ENCODE assay signal across 9 cellular contexts in genomic region chr2:69083126-69083733, GRCh38.
DNase-seq lines count a peak whose midpoint lies in the region; ATAC-seq and TF ChIP-seq lines count a peak whose summit lies in the region.
"Had no signal": no experiment of that assay in that cellular context is flagged by ENCODE, and none has a peak within 500 bp of the region (broad histone marks: within the 10 kb centered on the region; RNA-seq: fewer than 3 reads in every experiment).

No MANE protein-coding gene starts in this region.

- peaks cover 2% of the 10 kb centered on the region for H3K4me1 Mint-ChIP-seq in activated CD4-positive, alpha-beta T cell treated with anti-CD3 and anti-CD28 coated beads, Interleukin-2, amount 10 ng/mL, durations not matched to agents 24 days and 14 days
- H3K4me1 Mint-ChIP-seq in CD4-positive, alpha-beta memory T cell: no peaks in the 10 kb centered on the region

- intact Hi-C loops in gastrocnemius medialis (cut with DNase I; ENCODE audit: low total_unique reads): loop anchor here (5.0 kb wide), 1 partner anchor 94 kb away; no protein-coding TSS in a partner anchor
- intact Hi-C loops in activated CD4-positive, alpha-beta T cell treated with anti-CD3 and anti-CD28 coated beads, Interleukin-2, amount 10 ng/mL, durations not matched to agents 24 days and 14 days (cut with micrococcal nuclease): no loop called here
- intact Hi-C loops in CD4-positive, alpha-beta memory T cell (cut with micrococcal nuclease): no loop called here

- H3K36me3 ChIP-seq in gastrocnemius medialis: no peaks in the 10 kb centered on the region
- no peaks in the 10 kb centered on the region for H3K36me3 ChIP-seq in CD4-positive, alpha-beta memory T cell (ENCODE audit: insufficient read depth, low read length)

- peak overlapping the region in 3 of 4 donors; percentile 14 to 37 (median 24) for H3K27ac ChIP-seq in gastrocnemius medialis
- no peak overlapping the region for H3K27ac ChIP-seq in CD4-positive, alpha-beta memory T cell (ENCODE audit: low read depth, low read length)

- no peaks in the 10 kb centered on the region for H3K9me3 ChIP-seq in gastrocnemius medialis
- no peaks in the 10 kb centered on the region for H3K9me3 ChIP-seq in CD4-positive, alpha-beta memory T cell (ENCODE audit: control insufficient read depth in 1 of 2, low read length in 2 of 2)

- peak; percentile 34 for ATAC-seq in SK-N-SH treated with all-trans-retinoic acid at 6 μM for 48 hours
- peak; percentile 90 to 92 for ATAC-seq in gastrocnemius medialis
- ATAC-seq in GM19351 (IDR thresholded peaks at IDR 0.05; ENCODE audit: unreplicated experiment): no peak
- no peak for ATAC-seq in GM18519 (IDR thresholded peaks at IDR 0.05; ENCODE audit: low FRiP score, unreplicated experiment)

- H3K36me3 Mint-ChIP-seq in activated CD4-positive, alpha-beta T cell treated with anti-CD3 and anti-CD28 coated beads, Interleukin-2, amount 10 ng/mL, durations not matched to agents 24 days and 14 days (ENCODE audit: low read depth): no peaks in the 10 kb centered on the region
- no peaks in the 10 kb centered on the region for H3K36me3 Mint-ChIP-seq in CD4-positive, alpha-beta memory T cell

- no peak overlapping the region for H3K4me3 Mint-ChIP-seq in activated CD4-positive, alpha-beta T cell treated with anti-CD3 and anti-CD28 coated beads, Interleukin-2, amount 10 ng/mL, durations not matched to agents 24 days and 14 days
- H3K4me3 Mint-ChIP-seq in CD4-positive, alpha-beta memory T cell: no peak overlapping the region

- DNase-seq in EL: peak; percentile 52
- peak; percentile 48 for DNase-seq in fibroblast of the aortic adventitia (ENCODE audit: low read depth)
- peak; percentile 26 to 31 for DNase-seq in gastrocnemius medialis
- DNase-seq in activated CD4-positive, alpha-beta T cell treated with anti-CD3 and anti-CD28 coated beads, Interleukin-2, amount 10 ng/mL, durations not matched to agents 24 days and 14 days: no peak
- no peak for DNase-seq in CD4-positive, alpha-beta memory T cell
- DNase-seq: activated effector memory CD4-positive, alpha-beta T cell treated with anti-CD3 and anti-CD28 coated beads, Interleukin-2, amount 50 U/mL, for 16 hours had no signal

- H3K27me3 Mint-ChIP-seq in activated CD4-positive, alpha-beta T cell treated with anti-CD3 and anti-CD28 coated beads, Interleukin-2, amount 10 ng/mL, durations not matched to agents 24 days and 14 days: peaks cover 44% of the 10 kb centered on the region
- H3K27me3 Mint-ChIP-seq in CD4-positive, alpha-beta memory T cell: peaks cover 30 to 32% of the 10 kb centered on the region in 2 donors

- H3K27me3 ChIP-seq in gastrocnemius medialis: no peaks in the 10 kb centered on the region
- no peaks in the 10 kb centered on the region for H3K27me3 ChIP-seq in CD4-positive, alpha-beta memory T cell (ENCODE audit: insufficient read depth, low read length)

- no peaks in the 10 kb centered on the region for H3K9me3 Mint-ChIP-seq in activated CD4-positive, alpha-beta T cell treated with anti-CD3 and anti-CD28 coated beads, Interleukin-2, amount 10 ng/mL, durations not matched to agents 24 days and 14 days
- no peaks in the 10 kb centered on the region for H3K9me3 Mint-ChIP-seq in CD4-positive, alpha-beta memory T cell

- H3K4me1 ChIP-seq in gastrocnemius medialis: peaks cover 17 to 20% of the 10 kb centered on the region in 2 donors
- no peaks in the 10 kb centered on the region for H3K4me1 ChIP-seq in CD4-positive, alpha-beta memory T cell (ENCODE audit: insufficient read depth, low read length)

- TF ChIP-seq POLR2A in gastrocnemius medialis (IDR thresholded peaks at IDR 0.05): no peak

- H3K4me3 ChIP-seq in fibroblast of the aortic adventitia (ENCODE audit: low read depth, low read length) (no peak overlapping the region), gastrocnemius medialis (no peak overlapping the region)
- no peak overlapping the region for H3K4me3 ChIP-seq in CD4-positive, alpha-beta memory T cell (ENCODE audit: low read length in 2 of 2)

- TF ChIP-seq CTCF in fibroblast of the aortic adventitia (IDR thresholded peaks at IDR 0.05; ENCODE audit: insufficient read depth, low read length): no peak
- no peak for TF ChIP-seq CTCF in gastrocnemius medialis (IDR thresholded peaks at IDR 0.05 in 4 of 5, conservative IDR thresholded peaks at IDR 0.05 in 1 of 5)

- POLR2A ChIA-PET in CD4-positive, alpha-beta memory T cell (lab: Charles Lee; ENCODE audit: partially characterized antibody): no interaction called here

- in situ Hi-C loops in gastrocnemius medialis (cut with MboI; ENCODE audit: low sequenced_read_pairs in 4 of 4): no loop called here

- no peak overlapping the region for H3K27ac Mint-ChIP-seq in activated CD4-positive, alpha-beta T cell treated with anti-CD3 and anti-CD28 coated beads, Interleukin-2, amount 10 ng/mL, durations not matched to agents 24 days and 14 days
- no peak overlapping the region for H3K27ac Mint-ChIP-seq in CD4-positive, alpha-beta memory T cell

- CTCF ChIA-PET in CD4-positive, alpha-beta memory T cell (lab: Charles Lee; ENCODE audit: partially characterized antibody): no interaction called here

TF ChIP-seq in SK-N-SH treated with all-trans-retinoic acid at 6 μM for 48 hours, 23 proteins besides CTCF, POLR2A, EP300 and RAD21 (continues in another document):
- no peak for TF ChIP-seq TCF4 (CRISPR knock-in tag; IDR thresholded peaks at IDR 0.05; ENCODE audit: borderline replicate concordance)
- TF ChIP-seq ZNF70 (CRISPR knock-in tag; IDR thresholded peaks at IDR 0.05): no peak
- TF ChIP-seq PATZ1 (CRISPR knock-in tag; IDR thresholded peaks at IDR 0.05; ENCODE audit: borderline replicate concordance): no peak
- TF ChIP-seq RARB (CRISPR knock-in tag; IDR thresholded peaks at IDR 0.05): no peak
- TF ChIP-seq OSR1 (CRISPR knock-in tag; IDR thresholded peaks at IDR 0.05): no peak
- no peak for TF ChIP-seq TSHZ2 (CRISPR knock-in tag; IDR thresholded peaks at IDR 0.05)
- TF ChIP-seq CSDC2 (CRISPR knock-in tag; IDR thresholded peaks at IDR 0.05): no peak
- TF ChIP-seq ZNF565 (CRISPR knock-in tag; conservative IDR thresholded peaks at IDR 0.05; ENCODE audit: low read depth): no peak
- TF ChIP-seq SNAI2 (CRISPR knock-in tag; IDR thresholded peaks at IDR 0.05): no peak
- TF ChIP-seq ISL1 (CRISPR knock-in tag; IDR thresholded peaks at IDR 0.05): no peak
- TF ChIP-seq ESRRG (CRISPR knock-in tag; IDR thresholded peaks at IDR 0.05): no peak
- TF ChIP-seq CSRNP3 (CRISPR knock-in tag; IDR thresholded peaks at IDR 0.05): no peak
- TF ChIP-seq TOX (CRISPR knock-in tag; IDR thresholded peaks at IDR 0.05; ENCODE audit: borderline replicate concordance): no peak
- no peak for TF ChIP-seq GLIS3 (CRISPR knock-in tag; IDR thresholded peaks at IDR 0.05)
- TF ChIP-seq BACH2 (CRISPR knock-in tag; IDR thresholded peaks at IDR 0.05; ENCODE audit: borderline replicate concordance): no peak
- TF ChIP-seq PPARA (CRISPR knock-in tag; IDR thresholded peaks at IDR 0.05; ENCODE audit: borderline replicate concordance): no peak

Comparison
In these comparisons a context has a peak if more than half of its experiments do, and no peak if none do; other contexts are left out.
1. DNase-seq: peak in EL (single experiment), fibroblast of the aortic adventitia (single experiment) and gastrocnemius medialis (2 of 2); none in activated CD4-positive, alpha-beta T cell treated with anti-CD3 and anti-CD28 coated beads, Interleukin-2, amount 10 ng/mL, durations not matched to agents 24 days and 14 days (single experiment) and CD4-positive, alpha-beta memory T cell (0 of 5).
2. ATAC-seq: peak in SK-N-SH treated with all-trans-retinoic acid at 6 μM for 48 hours (single experiment) and gastrocnemius medialis (2 of 2); none in GM19351 (single experiment) and GM18519 (single experiment).